ENCODE assay signal across 18 cellular contexts in genomic region chr3:81886081-81886480, GRCh38.
DNase-seq lines count a peak whose midpoint lies in the region; ATAC-seq and TF ChIP-seq lines count a peak whose summit lies in the region.
"Had no signal": no experiment of that assay in that cellular context is flagged by ENCODE, and none has a peak within 500 bp of the region (broad histone marks: within the 10 kb centered on the region; RNA-seq: fewer than 3 reads in every experiment).

No MANE protein-coding gene starts in this region.

- peak; percentile 38 for DNase-seq in AG08395 (ENCODE audit: low spot score)
- DNase-seq in GM04504 (ENCODE audit: low read depth), result peak; percentile 17
- DNase-seq in amniotic stem cell (lab: John Stamatoyannopoulos, UW), result peak; percentile 27
- DNase-seq in fibroblast of the aortic adventitia (ENCODE audit: low read depth), result peak; percentile 4
- DNase-seq in cerebellar cortex (ENCODE audit: low spot score), result no peak
- no peak for DNase-seq in mesenteric fat pad (ENCODE audit: low spot score)
- DNase-seq in NCI-H345 (lab: John Stamatoyannopoulos, UW), result no peak
- DNase-seq: CD4-positive, CD25-positive, alpha-beta regulatory T cell; GOT3; KG1; MG63; NCI-H1092; NCI-H2081; NCI-H510A; NCI-H774; PC-9 had no signal

- no peak for ATAC-seq in GM18520 (IDR thresholded peaks at IDR 0.05; ENCODE audit: unreplicated experiment)
- ATAC-seq: GM12878 had no signal

- no peak for TF ChIP-seq CTCF in fibroblast of the aortic adventitia (IDR thresholded peaks at IDR 0.05; ENCODE audit: insufficient read depth, low read length)

- no peak overlapping the region for H3K4me3 ChIP-seq in fibroblast of the aortic adventitia (ENCODE audit: low read depth, low read length)
- H3K4me3 ChIP-seq: GM12878, MG63, PC-9 had no signal

Comparison
In these comparisons a context has a peak if more than half of its experiments do, and no peak if none do; other contexts are left out.
1. DNase-seq: peak in AG08395 (single experiment), GM04504 (single experiment), amniotic stem cell (single experiment) and fibroblast of the aortic adventitia (single experiment); none in cerebellar cortex (single experiment), mesenteric fat pad (single experiment) and NCI-H345 (single experiment).